ENCODE assay signal across 1 cellular context in the genomic region with DNA sequence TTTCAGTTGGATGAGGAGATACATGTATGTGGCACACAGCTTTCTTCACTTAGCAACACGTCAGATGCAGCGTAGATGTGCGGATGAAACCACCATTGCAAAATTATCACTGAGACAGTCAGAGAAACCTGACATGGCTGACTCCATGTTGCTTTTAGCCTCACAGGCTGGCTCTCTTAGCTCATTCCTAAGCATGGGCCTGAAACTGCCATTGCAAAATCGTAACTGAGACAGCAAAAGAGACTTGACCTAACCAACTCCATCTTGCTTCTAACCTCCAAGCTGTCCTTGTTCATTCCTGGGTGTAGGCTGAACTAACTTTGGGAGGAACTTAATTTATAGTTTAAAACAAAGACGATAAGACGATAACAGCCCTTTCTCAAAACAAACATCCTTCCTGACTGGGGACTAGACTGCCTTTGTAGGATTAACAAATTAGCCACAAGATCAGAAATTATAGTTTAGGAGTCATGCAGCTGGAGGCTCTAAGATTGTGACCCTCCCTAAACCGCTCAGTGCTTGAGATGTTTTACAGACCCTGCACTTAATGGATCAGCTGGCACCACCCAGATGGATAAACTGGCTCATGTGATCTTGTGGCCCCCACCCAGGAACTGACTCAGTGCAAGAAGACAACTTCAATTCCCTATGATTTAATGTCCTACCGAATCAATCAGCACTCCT.
TF ChIP-seq lines count a peak whose summit lies in the region.

No MANE protein-coding gene starts in this region.

TF ChIP-seq in K562, 482 proteins besides CTCF, POLR2A, EP300 and RAD21 (continues in another document):
- peak; percentile 88 for TF ChIP-seq PTRF (tag; IDR thresholded peaks at IDR 0.05)
- peak; percentile 82; the same call in 1 of the 2 replicates for TF ChIP-seq ZNF695 (CRISPR knock-in tag; IDR thresholded peaks at IDR 0.05)
- TF ChIP-seq ZNF766 (CRISPR knock-in tag; conservative IDR thresholded peaks at IDR 0.05), result peak; percentile 95
- peak; percentile 76; the same call in 1 of the 2 replicates for TF ChIP-seq IFI16 (CRISPR knock-in tag; IDR thresholded peaks at IDR 0.05)
- TF ChIP-seq, protein P1, sequence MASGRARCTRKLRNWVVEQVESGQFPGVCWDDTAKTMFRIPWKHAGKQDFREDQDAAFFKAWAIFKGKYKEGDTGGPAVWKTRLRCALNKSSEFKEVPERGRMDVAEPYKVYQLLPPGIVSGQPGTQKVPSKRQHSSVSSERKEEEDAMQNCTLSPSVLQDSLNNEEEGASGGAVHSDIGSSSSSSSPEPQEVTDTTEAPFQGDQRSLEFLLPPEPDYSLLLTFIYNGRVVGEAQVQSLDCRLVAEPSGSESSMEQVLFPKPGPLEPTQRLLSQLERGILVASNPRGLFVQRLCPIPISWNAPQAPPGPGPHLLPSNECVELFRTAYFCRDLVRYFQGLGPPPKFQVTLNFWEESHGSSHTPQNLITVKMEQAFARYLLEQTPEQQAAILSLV (tag; IDR thresholded peaks at IDR 0.05), result peak; percentile 92
- TF ChIP-seq KLF6 (CRISPR knock-in tag; IDR thresholded peaks at IDR 0.05; ENCODE audit: borderline replicate concordance), result peak; percentile 99
- 0 out of 2 replicates have a peak, but pooled peaks have one; percentile 55 for TF ChIP-seq PHTF2 (CRISPR knock-in tag; IDR thresholded peaks at IDR 0.05)
- peak; percentile 87 for TF ChIP-seq ZNF444 (CRISPR knock-in tag; IDR thresholded peaks at IDR 0.05)
- TF ChIP-seq ZNF41 (CRISPR knock-in tag; conservative IDR thresholded peaks at IDR 0.05), result peak; percentile 95
- peak; percentile 77; the same call in 1 of the 2 replicates for TF ChIP-seq HSF4 (CRISPR knock-in tag; IDR thresholded peaks at IDR 0.05; ENCODE audit: borderline replicate concordance)
- TF ChIP-seq MAZ (CRISPR knock-in tag; conservative IDR thresholded peaks at IDR 0.05 in 1 of 2, IDR thresholded peaks at IDR 0.05 in 1 of 2), result peak in 1 of 2 experiments; percentile 86; a peak in 2 of 4 replicates
- TF ChIP-seq SMAD4 (CRISPR knock-in tag; conservative IDR thresholded peaks at IDR 0.05), result peak; percentile 94
- TF ChIP-seq, protein P2, sequence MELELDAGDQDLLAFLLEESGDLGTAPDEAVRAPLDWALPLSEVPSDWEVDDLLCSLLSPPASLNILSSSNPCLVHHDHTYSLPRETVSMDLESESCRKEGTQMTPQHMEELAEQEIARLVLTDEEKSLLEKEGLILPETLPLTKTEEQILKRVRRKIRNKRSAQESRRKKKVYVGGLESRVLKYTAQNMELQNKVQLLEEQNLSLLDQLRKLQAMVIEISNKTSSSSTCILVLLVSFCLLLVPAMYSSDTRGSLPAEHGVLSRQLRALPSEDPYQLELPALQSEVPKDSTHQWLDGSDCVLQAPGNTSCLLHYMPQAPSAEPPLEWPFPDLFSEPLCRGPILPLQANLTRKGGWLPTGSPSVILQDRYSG (tag; conservative IDR thresholded peaks at IDR 0.05; ENCODE audit: low read depth), result peak; percentile 95
- TF ChIP-seq DDX20 (tag; IDR thresholded peaks at IDR 0.05; ENCODE audit: low read depth), result peak; percentile 92
- peak in 1 of 2 experiments; percentile 98; a peak in 2 of 4 replicates for TF ChIP-seq TEAD1 (CRISPR knock-in tag; IDR thresholded peaks at IDR 0.05)
- TF ChIP-seq ZNF75A (CRISPR knock-in tag; IDR thresholded peaks at IDR 0.05), result peak; percentile 84; the same call in 1 of the 2 replicates
- TF ChIP-seq, protein P3, sequence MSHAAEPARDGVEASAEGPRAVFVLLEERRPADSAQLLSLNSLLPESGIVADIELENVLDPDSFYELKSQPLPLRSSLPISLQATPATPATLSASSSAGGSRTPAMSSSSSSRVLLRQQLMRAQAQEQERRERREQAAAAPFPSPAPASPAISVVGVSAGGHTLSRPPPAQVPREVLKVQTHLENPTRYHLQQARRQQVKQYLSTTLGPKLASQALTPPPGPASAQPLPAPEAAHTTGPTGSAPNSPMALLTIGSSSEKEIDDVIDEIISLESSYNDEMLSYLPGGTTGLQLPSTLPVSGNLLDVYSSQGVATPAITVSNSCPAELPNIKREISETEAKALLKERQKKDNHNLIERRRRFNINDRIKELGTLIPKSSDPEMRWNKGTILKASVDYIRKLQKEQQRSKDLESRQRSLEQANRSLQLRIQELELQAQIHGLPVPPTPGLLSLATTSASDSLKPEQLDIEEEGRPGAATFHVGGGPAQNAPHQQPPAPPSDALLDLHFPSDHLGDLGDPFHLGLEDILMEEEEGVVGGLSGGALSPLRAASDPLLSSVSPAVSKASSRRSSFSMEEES (CRISPR knock-in tag; IDR thresholded peaks at IDR 0.05), result peak; percentile 51
- TF ChIP-seq ZKSCAN8 (CRISPR knock-in tag; IDR thresholded peaks at IDR 0.05), result peak; percentile 88
- TF ChIP-seq ZNF23 (CRISPR knock-in tag; IDR thresholded peaks at IDR 0.05), result 0 out of 2 replicates have a peak, but pooled peaks have one; percentile 51
- TF ChIP-seq PYGO2 (tag; IDR thresholded peaks at IDR 0.05), result peak; percentile 94
- TF ChIP-seq ZNF583 (CRISPR knock-in tag; IDR thresholded peaks at IDR 0.05), result peak; percentile 97
- TF ChIP-seq ZNF717 (CRISPR knock-in tag; IDR thresholded peaks at IDR 0.05), result 0 out of 2 replicates have a peak, but pooled peaks have one; percentile 63
- TF ChIP-seq, protein P4, sequence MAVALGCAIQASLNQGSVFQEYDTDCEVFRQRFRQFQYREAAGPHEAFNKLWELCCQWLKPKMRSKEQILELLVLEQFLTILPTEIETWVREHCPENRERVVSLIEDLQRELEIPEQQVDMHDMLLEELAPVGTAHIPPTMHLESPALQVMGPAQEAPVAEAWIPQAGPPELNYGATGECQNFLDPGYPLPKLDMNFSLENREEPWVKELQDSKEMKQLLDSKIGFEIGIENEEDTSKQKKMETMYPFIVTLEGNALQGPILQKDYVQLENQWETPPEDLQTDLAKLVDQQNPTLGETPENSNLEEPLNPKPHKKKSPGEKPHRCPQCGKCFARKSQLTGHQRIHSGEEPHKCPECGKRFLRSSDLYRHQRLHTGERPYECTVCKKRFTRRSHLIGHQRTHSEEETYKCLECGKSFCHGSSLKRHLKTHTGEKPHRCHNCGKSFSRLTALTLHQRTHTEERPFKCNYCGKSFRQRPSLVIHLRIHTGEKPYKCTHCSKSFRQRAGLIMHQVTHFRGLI (CRISPR knock-in tag; IDR thresholded peaks at IDR 0.05), result peak; percentile 93
- peak; percentile 97 for TF ChIP-seq ZNF584 (CRISPR knock-in tag; IDR thresholded peaks at IDR 0.05; ENCODE audit: low read depth)
- peak; percentile 79 for TF ChIP-seq DIDO1 (tag; IDR thresholded peaks at IDR 0.05; ENCODE audit: low read depth)
- TF ChIP-seq, protein P5, sequence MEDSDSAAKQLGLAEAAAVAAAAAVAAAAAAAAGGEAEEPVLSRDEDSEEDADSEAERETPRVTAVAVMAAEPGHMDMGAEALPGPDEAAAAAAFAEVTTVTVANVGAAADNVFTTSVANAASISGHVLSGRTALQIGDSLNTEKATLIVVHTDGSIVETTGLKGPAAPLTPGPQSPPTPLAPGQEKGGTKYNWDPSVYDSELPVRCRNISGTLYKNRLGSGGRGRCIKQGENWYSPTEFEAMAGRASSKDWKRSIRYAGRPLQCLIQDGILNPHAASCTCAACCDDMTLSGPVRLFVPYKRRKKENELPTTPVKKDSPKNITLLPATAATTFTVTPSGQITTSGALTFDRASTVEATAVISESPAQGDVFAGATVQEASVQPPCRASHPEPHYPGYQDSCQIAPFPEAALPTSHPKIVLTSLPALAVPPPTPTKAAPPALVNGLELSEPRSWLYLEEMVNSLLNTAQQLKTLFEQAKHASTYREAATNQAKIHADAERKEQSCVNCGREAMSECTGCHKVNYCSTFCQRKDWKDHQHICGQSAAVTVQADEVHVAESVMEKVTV (CRISPR knock-in tag; IDR thresholded peaks at IDR 0.05), result peak; percentile 69; the same call in 1 of the 2 replicates
- TF ChIP-seq TCFL5 (CRISPR knock-in tag; conservative IDR thresholded peaks at IDR 0.05), result peak; percentile 91
- TF ChIP-seq NFIX (CRISPR knock-in tag; IDR thresholded peaks at IDR 0.05; ENCODE audit: low read depth), result 0 out of 2 replicates have a peak, but pooled peaks have one; percentile 49
- peak; percentile 78 for TF ChIP-seq GTF2A2 (tag; IDR thresholded peaks at IDR 0.05)
- TF ChIP-seq, protein P6, sequence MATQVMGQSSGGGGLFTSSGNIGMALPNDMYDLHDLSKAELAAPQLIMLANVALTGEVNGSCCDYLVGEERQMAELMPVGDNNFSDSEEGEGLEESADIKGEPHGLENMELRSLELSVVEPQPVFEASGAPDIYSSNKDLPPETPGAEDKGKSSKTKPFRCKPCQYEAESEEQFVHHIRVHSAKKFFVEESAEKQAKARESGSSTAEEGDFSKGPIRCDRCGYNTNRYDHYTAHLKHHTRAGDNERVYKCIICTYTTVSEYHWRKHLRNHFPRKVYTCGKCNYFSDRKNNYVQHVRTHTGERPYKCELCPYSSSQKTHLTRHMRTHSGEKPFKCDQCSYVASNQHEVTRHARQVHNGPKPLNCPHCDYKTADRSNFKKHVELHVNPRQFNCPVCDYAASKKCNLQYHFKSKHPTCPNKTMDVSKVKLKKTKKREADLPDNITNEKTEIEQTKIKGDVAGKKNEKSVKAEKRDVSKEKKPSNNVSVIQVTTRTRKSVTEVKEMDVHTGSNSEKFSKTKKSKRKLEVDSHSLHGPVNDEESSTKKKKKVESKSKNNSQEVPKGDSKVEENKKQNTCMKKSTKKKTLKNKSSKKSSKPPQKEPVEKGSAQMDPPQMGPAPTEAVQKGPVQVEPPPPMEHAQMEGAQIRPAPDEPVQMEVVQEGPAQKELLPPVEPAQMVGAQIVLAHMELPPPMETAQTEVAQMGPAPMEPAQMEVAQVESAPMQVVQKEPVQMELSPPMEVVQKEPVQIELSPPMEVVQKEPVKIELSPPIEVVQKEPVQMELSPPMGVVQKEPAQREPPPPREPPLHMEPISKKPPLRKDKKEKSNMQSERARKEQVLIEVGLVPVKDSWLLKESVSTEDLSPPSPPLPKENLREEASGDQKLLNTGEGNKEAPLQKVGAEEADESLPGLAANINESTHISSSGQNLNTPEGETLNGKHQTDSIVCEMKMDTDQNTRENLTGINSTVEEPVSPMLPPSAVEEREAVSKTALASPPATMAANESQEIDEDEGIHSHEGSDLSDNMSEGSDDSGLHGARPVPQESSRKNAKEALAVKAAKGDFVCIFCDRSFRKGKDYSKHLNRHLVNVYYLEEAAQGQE (CRISPR knock-in tag; IDR thresholded peaks at IDR 0.05; ENCODE audit: low read depth), result peak; percentile 88
- TF ChIP-seq, protein P7, sequence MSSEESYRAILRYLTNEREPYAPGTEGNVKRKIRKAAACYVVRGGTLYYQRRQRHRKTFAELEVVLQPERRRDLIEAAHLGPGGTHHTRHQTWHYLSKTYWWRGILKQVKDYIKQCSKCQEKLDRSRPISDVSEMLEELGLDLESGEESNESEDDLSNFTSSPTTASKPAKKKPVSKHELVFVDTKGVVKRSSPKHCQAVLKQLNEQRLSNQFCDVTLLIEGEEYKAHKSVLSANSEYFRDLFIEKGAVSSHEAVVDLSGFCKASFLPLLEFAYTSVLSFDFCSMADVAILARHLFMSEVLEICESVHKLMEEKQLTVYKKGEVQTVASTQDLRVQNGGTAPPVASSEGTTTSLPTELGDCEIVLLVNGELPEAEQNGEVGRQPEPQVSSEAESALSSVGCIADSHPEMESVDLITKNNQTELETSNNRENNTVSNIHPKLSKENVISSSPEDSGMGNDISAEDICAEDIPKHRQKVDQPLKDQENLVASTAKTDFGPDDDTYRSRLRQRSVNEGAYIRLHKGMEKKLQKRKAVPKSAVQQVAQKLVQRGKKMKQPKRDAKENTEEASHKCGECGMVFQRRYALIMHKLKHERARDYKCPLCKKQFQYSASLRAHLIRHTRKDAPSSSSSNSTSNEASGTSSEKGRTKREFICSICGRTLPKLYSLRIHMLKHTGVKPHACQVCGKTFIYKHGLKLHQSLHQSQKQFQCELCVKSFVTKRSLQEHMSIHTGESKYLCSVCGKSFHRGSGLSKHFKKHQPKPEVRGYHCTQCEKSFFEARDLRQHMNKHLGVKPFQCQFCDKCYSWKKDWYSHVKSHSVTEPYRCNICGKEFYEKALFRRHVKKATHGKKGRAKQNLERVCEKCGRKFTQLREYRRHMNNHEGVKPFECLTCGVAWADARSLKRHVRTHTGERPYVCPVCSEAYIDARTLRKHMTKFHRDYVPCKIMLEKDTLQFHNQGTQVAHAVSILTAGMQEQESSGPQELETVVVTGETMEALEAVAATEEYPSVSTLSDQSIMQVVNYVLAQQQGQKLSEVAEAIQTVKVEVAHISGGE (CRISPR knock-in tag; IDR thresholded peaks at IDR 0.05), result peak in 1 of 3 experiments; percentile 78; a peak in 2 of 6 replicates
- TF ChIP-seq ZSCAN32 (CRISPR knock-in tag; IDR thresholded peaks at IDR 0.05), result peak; percentile 69; the same call in 1 of the 2 replicates
- TF ChIP-seq BACH1 (tag; IDR thresholded peaks at IDR 0.05), result peak; percentile 89
- TF ChIP-seq ETV1 (tag; conservative IDR thresholded peaks at IDR 0.05; ENCODE audit: low read depth), result peak; percentile 64
- TF ChIP-seq, protein P8, sequence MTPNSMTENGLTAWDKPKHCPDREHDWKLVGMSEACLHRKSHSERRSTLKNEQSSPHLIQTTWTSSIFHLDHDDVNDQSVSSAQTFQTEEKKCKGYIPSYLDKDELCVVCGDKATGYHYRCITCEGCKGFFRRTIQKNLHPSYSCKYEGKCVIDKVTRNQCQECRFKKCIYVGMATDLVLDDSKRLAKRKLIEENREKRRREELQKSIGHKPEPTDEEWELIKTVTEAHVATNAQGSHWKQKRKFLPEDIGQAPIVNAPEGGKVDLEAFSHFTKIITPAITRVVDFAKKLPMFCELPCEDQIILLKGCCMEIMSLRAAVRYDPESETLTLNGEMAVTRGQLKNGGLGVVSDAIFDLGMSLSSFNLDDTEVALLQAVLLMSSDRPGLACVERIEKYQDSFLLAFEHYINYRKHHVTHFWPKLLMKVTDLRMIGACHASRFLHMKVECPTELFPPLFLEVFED (CRISPR knock-in tag; conservative IDR thresholded peaks at IDR 0.05), result peak; percentile 95
- TF ChIP-seq, protein P9, sequence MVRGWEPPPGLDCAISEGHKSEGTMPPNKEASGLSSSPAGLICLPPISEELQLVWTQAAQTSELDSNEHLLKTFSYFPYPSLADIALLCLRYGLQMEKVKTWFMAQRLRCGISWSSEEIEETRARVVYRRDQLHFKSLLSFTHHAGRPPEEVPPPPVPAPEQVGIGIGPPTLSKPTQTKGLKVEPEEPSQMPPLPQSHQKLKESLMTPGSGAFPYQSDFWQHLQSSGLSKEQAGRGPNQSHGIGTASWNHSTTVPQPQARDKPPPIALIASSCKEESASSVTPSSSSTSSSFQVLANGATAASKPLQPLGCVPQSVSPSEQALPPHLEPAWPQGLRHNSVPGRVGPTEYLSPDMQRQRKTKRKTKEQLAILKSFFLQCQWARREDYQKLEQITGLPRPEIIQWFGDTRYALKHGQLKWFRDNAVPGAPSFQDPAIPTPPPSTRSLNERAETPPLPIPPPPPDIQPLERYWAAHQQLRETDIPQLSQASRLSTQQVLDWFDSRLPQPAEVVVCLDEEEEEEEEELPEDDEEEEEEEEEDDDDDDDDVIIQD (CRISPR knock-in tag; IDR thresholded peaks at IDR 0.05), result peak; percentile 92
- peak; percentile 91 for TF ChIP-seq NFXL1 (CRISPR knock-in tag; IDR thresholded peaks at IDR 0.05)
- TF ChIP-seq, protein P10, sequence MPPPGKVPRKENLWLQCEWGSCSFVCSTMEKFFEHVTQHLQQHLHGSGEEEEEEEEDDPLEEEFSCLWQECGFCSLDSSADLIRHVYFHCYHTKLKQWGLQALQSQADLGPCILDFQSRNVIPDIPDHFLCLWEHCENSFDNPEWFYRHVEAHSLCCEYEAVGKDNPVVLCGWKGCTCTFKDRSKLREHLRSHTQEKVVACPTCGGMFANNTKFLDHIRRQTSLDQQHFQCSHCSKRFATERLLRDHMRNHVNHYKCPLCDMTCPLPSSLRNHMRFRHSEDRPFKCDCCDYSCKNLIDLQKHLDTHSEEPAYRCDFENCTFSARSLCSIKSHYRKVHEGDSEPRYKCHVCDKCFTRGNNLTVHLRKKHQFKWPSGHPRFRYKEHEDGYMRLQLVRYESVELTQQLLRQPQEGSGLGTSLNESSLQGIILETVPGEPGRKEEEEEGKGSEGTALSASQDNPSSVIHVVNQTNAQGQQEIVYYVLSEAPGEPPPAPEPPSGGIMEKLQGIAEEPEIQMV (tag; conservative IDR thresholded peaks at IDR 0.05; ENCODE audit: low read depth), result peak; percentile 67; the same call in 1 of the 2 replicates
- 0 out of 2 replicates have a peak, but pooled peaks have one; percentile 23 for TF ChIP-seq JUNB (CRISPR knock-in tag; conservative IDR thresholded peaks at IDR 0.05)
